14 cellular contexts compared by ENCODE assay signal in genomic region chr1:40305451-40305850, GRCh38. TPM values are rescaled to one million over a fixed set of nuclear protein-coding genes. Genes with fewer than 3 reads are reported as not detected.
DNase-seq lines count a peak whose midpoint lies in the region; ATAC-seq, FAIRE-seq and TF ChIP-seq lines count a peak whose summit lies in the region.
"Had no signal": no experiment of that assay in that cellular context is flagged by ENCODE, and none has a peak within 500 bp of the region (broad histone marks: within the 10 kb centered on the region; RNA-seq: fewer than 3 reads in every experiment).

No MANE protein-coding gene starts in this region.

- no peak for TF ChIP-seq POLR2A in right lobe of liver (IDR thresholded peaks at IDR 0.05)
- no peak for TF ChIP-seq POLR2A in GM12891 (IDR thresholded peaks at IDR 0.05; ENCODE audit: low read depth, low read length)
- TF ChIP-seq POLR2A in transverse colon (IDR thresholded peaks at IDR 0.05): no peak

- TF ChIP-seq CTCF in WERI-Rb-1 (IDR thresholded peaks at IDR 0.05; ENCODE audit: low read depth, low read length) (peak; percentile 85), right lobe of liver (IDR thresholded peaks at IDR 0.05) (peak in 3 of 4 donors; percentile 15 to 40 (median 33)), transverse colon (IDR thresholded peaks at IDR 0.05) (no peak)

- H3K4me3 ChIP-seq in WERI-Rb-1 (ENCODE audit: low read depth, low read length) (no peak overlapping the region), right lobe of liver (no peak overlapping the region), transverse colon (no peak overlapping the region)

- H3K27me3 ChIP-seq in WERI-Rb-1 (ENCODE audit: insufficient read depth, low read depth, severe bottlenecking) (no peaks in the 10 kb centered on the region), right lobe of liver (no peaks in the 10 kb centered on the region), transverse colon (no peaks in the 10 kb centered on the region)

- TF ChIP-seq EP300 in Ishikawa (IDR thresholded peaks at IDR 0.05; ENCODE audit: borderline replicate concordance): no peak
- no peak for TF ChIP-seq EP300 in transverse colon (IDR thresholded peaks at IDR 0.05; ENCODE audit: low read depth)

- WGBS in right lobe of liver (ENCODE audit: insufficient coverage, low coverage, low lambda C conversion rate, missing lambda C conversion rate): 90% methylated on average over 3 of the region's 5 CpGs
- WGBS in transverse colon (ENCODE audit: low coverage in 1 of 2), 2 donors: 80% methylated on average over 1 to 5 of the region's 5 CpGs

- in situ Hi-C loops in transverse colon (cut with MboI; ENCODE audit: low pct_ligation_motif_present in 1 of 4, low pct_unique_long_range_greater_than_20kb in 1 of 4, low sequenced_read_pairs in 3 of 4): no loop called here

- peak; percentile 52 to 70 (median 62) for ATAC-seq in right lobe of liver

- intact Hi-C loops in right lobe of liver (cut with DNase I): no loop called here
- intact Hi-C loops in transverse colon (cut with DNase I; ENCODE audit: low total_unique reads): no loop called here

- TF ChIP-seq RAD21 in Ishikawa (IDR thresholded peaks at IDR 0.05; ENCODE audit: low read depth): peak; percentile 55

- H3K4me1 ChIP-seq in right lobe of liver (no peaks in the 10 kb centered on the region), transverse colon (no peaks in the 10 kb centered on the region)

- peak; percentile 19 for DNase-seq in NCI-H2171 treated with DMSO at 0.1 percent for 48 hours (lab: John Stamatoyannopoulos, UW)
- no peak for DNase-seq in NCI-H2171 (lab: John Stamatoyannopoulos, UW)
- peak; percentile 64 for DNase-seq in WERI-Rb-1
- DNase-seq in right lobe of liver: no peak
- DNase-seq in SHP77 (lab: John Stamatoyannopoulos, UW): no peak
- no peak for DNase-seq in GM12891 (ENCODE audit: insufficient read length, low spot score)
- DNase-seq in transverse colon: no peak
- DNase-seq: activated B cell treated with CpG ODN at 0.5 μM for 24 hours; NCI-H1105; stimulated activated naive CD4-positive, alpha-beta T cell treated with Interleukin-2 at 50 U/mL for 16 hours had no signal

- no peaks in the 10 kb centered on the region for H3K9me3 ChIP-seq in WERI-Rb-1 (ENCODE audit: severe bottlenecking)
- no peaks in the 10 kb centered on the region for H3K9me3 ChIP-seq in right lobe of liver
- H3K9me3 ChIP-seq in transverse colon: no peaks in the 10 kb centered on the region

- H3K36me3 ChIP-seq in WERI-Rb-1 (no peaks in the 10 kb centered on the region), right lobe of liver (no peaks in the 10 kb centered on the region), transverse colon (no peaks in the 10 kb centered on the region)

- H3K27ac ChIP-seq in WERI-Rb-1 (no peak overlapping the region; the same call in 1 of the 2 replicates), right lobe of liver (no peak overlapping the region), transverse colon (no peak overlapping the region)

- no peak for FAIRE-seq in GM12891 (lab: Jason Lieb, UNC)

TF ChIP-seq in Ishikawa, 13 proteins besides CTCF, POLR2A, EP300 and RAD21:
- TF ChIP-seq YY1 (IDR thresholded peaks at IDR 0.05; ENCODE audit: low read depth): no peak
- no peak for TF ChIP-seq TAF1 (IDR thresholded peaks at IDR 0.05; ENCODE audit: low read depth)
- TF ChIP-seq FOXM1 (IDR thresholded peaks at IDR 0.05; ENCODE audit: borderline replicate concordance, low read depth): no peak
TF ChIP-seq in Ishikawa: peak in this region for 0.

TF ChIP-seq in GM12891, 5 proteins besides CTCF, POLR2A, EP300 and RAD21:
- TF ChIP-seq POU2F2 (IDR thresholded peaks at IDR 0.05; ENCODE audit: low read depth, low read length): no peak
- TF ChIP-seq TAF1 (IDR thresholded peaks at IDR 0.05; ENCODE audit: low read depth, low read length): no peak
- TF ChIP-seq SPI1 (IDR thresholded peaks at IDR 0.05; ENCODE audit: low read depth, low read length): no peak
- TF ChIP-seq PAX5 (IDR thresholded peaks at IDR 0.05; ENCODE audit: insufficient read depth, low read length, severe bottlenecking): no peak
- no peak for TF ChIP-seq POLR2AphosphoS5 (IDR thresholded peaks at IDR 0.05; ENCODE audit: low read depth, low read length)

RNA-seq across cellular contexts. Expression of gene COL9A2, which starts 11.6 kb away (rescaled TPM):
- total RNA-seq in right lobe of liver: under 1 TPM; 0.16 to 0.99 (median 0.46) TPM
- 45.0 TPM for polyA plus RNA-seq in GM12891 (2012; ENCODE audit: low read depth, missing spikeins)
- 10 to 100 TPM in 3 of 4 donors, 1 to 10 TPM in 1; 5.4 to 43.0 (median 14.6) TPM for total RNA-seq in transverse colon

RNA-seq across cellular contexts. Expression of gene ZMPSTE24, which starts 47.4 kb away (rescaled TPM):
- 10 to 100 TPM; 21.1 to 36.9 (median 27.5) TPM for total RNA-seq in right lobe of liver
- polyA plus RNA-seq in GM12891 (2012; ENCODE audit: low read depth, missing spikeins): 10.2 TPM
- total RNA-seq in transverse colon: 10 to 100 TPM in 2 of 4 donors, 1 to 10 TPM in 2; 3.4 to 40.8 (median 23.7) TPM

RNA-seq across cellular contexts. Expression of gene TMCO2, which starts 57.7 kb away (rescaled TPM):
- not detected for total RNA-seq in right lobe of liver
- not detected for polyA plus RNA-seq in GM12891 (2012; ENCODE audit: low read depth, missing spikeins)
- total RNA-seq in transverse colon: not detected
- total RNA-seq: A172, activated B cell treated with CpG ODN at 0.5 μM for 24 hours, H4, myocyte had no signal

Comparison
In these comparisons a context has a peak if more than half of its experiments do, and no peak if none do; other contexts are left out.
1. DNase-seq: peak in NCI-H2171 treated with DMSO at 0.1 percent for 48 hours (single experiment) and WERI-Rb-1 (single experiment); none in NCI-H2171 (single experiment), right lobe of liver (0 of 3), SHP77 (0 of 2), GM12891 (single experiment) and transverse colon (single experiment).
2. CTCF ChIP-seq: peak in WERI-Rb-1 (single experiment) and right lobe of liver (3 of 4); none in transverse colon (0 of 5).